ENCODE assay signal across 8 cellular contexts in the genomic region with DNA sequence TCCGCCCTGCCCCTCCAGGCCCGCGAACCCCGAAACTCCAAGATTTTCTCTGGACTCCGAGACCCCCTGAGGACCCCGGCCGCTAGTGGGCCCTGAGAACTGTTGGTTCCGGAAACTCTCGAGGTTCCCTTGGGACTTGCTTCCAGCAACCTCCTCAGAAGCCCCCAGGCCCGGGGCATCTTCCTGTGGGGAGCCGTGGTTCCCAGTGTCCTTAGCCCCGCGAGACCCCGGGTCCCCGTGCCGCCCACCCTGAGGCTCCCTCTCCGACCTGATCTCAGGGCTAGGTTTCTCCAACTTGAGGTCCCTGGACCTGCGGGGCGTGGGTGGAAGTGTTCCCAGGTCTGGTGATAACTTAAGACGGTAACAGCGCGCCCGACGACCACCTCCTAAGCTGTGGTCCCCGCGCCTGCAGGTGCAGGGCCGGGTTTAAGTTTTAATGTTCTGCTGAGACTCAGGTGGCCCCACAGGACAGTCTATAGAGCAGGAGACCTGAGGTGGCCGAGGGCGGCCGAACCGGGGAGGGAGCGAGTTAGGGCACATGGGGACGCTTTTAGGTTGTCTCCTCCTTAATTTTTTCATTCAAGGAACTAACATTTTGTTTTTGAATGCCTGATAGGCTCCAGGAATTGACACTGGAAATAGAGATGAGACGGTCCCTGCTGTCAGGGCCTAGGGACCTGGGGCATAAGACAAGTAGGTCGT. TPM values are rescaled to one million over a fixed set of nuclear protein-coding genes. Genes with fewer than 3 reads are reported as not detected.
DNase-seq lines count a peak whose midpoint lies in the region; ATAC-seq and TF ChIP-seq lines count a peak whose summit lies in the region.

No MANE protein-coding gene starts in this region.

- no peak for ATAC-seq in thoracic aorta (ENCODE audit: insufficient number of reproducible peaks, low FRiP score, low read depth)

- intact Hi-C loops in ascending aorta (cut with DNase I), result loop anchor here (5.0 to 10.0 kb wide), 2 partner anchors 127 to 804 kb away; no protein-coding TSS in a partner anchor

- no peaks in the 10 kb centered on the region for H3K27me3 ChIP-seq in ascending aorta
- no peaks in the 10 kb centered on the region for H3K27me3 ChIP-seq in thoracic aorta (replicated peaks; ENCODE audit: insufficient read depth)

- DNase-seq in stimulated activated CD4-positive, alpha-beta T cell treated with anti-CD3 and anti-CD28 coated beads, Interleukin-2, amount 100 ng/mL, for 24 hours, result peak; percentile 28 to 40
- DNase-seq in stimulated activated CD4-positive, alpha-beta T cell treated with anti-CD3 and anti-CD28 coated beads, Interleukin-12 subunit alpha, Interleukin-12 subunit beta, amount 100 ng/mL, for 4 hours, result no peak
- DNase-seq in ascending aorta (ENCODE audit: low spot score in 2 of 2) (no peak), left kidney (ENCODE audit: low read depth, low spot score) (peak; percentile 42), thoracic aorta (ENCODE audit: low spot score) (no peak), NCI-H1694 treated with DMSO at 0.1 percent for 48 hours (lab: John Stamatoyannopoulos, UW) (no peak), NCI-H2081 (lab: John Stamatoyannopoulos, UW) (no peak), kidney glomerular epithelial cell (lab: John Stamatoyannopoulos, UW) (no peak)

- H3K27ac ChIP-seq in ascending aorta (peak overlapping the region; percentile 78 to 89), thoracic aorta (peak overlapping the region; percentile 70 to 75)

- no peaks in the 10 kb centered on the region for H3K9me3 ChIP-seq in ascending aorta
- no peaks in the 10 kb centered on the region for H3K9me3 ChIP-seq in thoracic aorta

- H3K36me3 ChIP-seq in ascending aorta (no peaks in the 10 kb centered on the region), thoracic aorta (no peaks in the 10 kb centered on the region)

- H3K4me3 ChIP-seq in ascending aorta (peak overlapping the region; percentile 93 to 99), thoracic aorta (peak overlapping the region; percentile 91)

- H3K4me1 ChIP-seq in ascending aorta, result peaks cover 0 to 3% of the 10 kb centered on the region in 2 donors
- peaks cover 6 to 44% of the 10 kb centered on the region in 2 donors for H3K4me1 ChIP-seq in thoracic aorta (ENCODE audit: control insufficient read depth in 1 of 2, low read depth in 2 of 2)

- TF ChIP-seq CTCF in ascending aorta (IDR thresholded peaks at IDR 0.05) (no peak), thoracic aorta (IDR thresholded peaks at IDR 0.05) (no peak)

RNA-seq across cellular contexts. Expression of a gene that starts 0.7 kb away (rescaled TPM):
- total RNA-seq in ascending aorta (23.5 TPM), thoracic aorta (100 to 1,000 TPM in 1 of 2 donors, 10 to 100 TPM in 1; 54.4 to 244 TPM)

RNA-seq across cellular contexts. Expression of a gene that starts 25.7 kb away (rescaled TPM):
- total RNA-seq in ascending aorta (not detected), thoracic aorta (not detected)

Comparison
In these comparisons a context has a peak if more than half of its experiments do, and no peak if none do; other contexts are left out.
1. DNase-seq: peak in stimulated activated CD4-positive, alpha-beta T cell treated with anti-CD3 and anti-CD28 coated beads, Interleukin-2, amount 100 ng/mL, for 24 hours (2 of 2) and left kidney (single experiment); none in stimulated activated CD4-positive, alpha-beta T cell treated with anti-CD3 and anti-CD28 coated beads, Interleukin-12 subunit alpha, Interleukin-12 subunit beta, amount 100 ng/mL, for 4 hours (single experiment), ascending aorta (0 of 2), thoracic aorta (single experiment), NCI-H1694 treated with DMSO at 0.1 percent for 48 hours (single experiment), NCI-H2081 (0 of 2) and kidney glomerular epithelial cell (single experiment).